In genomic region chr3:66441124-66441523, GRCh38 we compare ENCODE assay signal across 11 cellular contexts. TPM values are rescaled to one million over a fixed set of nuclear protein-coding genes. Genes with fewer than 3 reads are reported as not detected.
DNase-seq lines count a peak whose midpoint lies in the region; ATAC-seq, FAIRE-seq and TF ChIP-seq lines count a peak whose summit lies in the region.
"Had no signal": no experiment of that assay in that cellular context is flagged by ENCODE, and none has a peak within 500 bp of the region (broad histone marks: within the 10 kb centered on the region; RNA-seq: fewer than 3 reads in every experiment).

No MANE protein-coding gene starts in this region.

- SMC1A ChIA-PET in GM12878 (lab: Charles Lee; ENCODE audit: uncharacterized antibody, unreplicated experiment) = interaction anchor here (1.0 to 2.7 kb wide), 4 partner anchors 9 to 50 kb away, joined by 3 to 11 read pairs (median 4); no protein-coding TSS in a partner anchor

- WGBS in right cardiac atrium = 24% methylated on average over 8 of the region's 8 CpGs
- 49% methylated on average over 8 of the region's 8 CpGs for WGBS in GM12878 (ENCODE audit: insufficient coverage, insufficient replicate concordance, low lambda C conversion rate, missing lambda C conversion rate)
- 94% methylated on average over 8 of the region's 8 CpGs for WGBS in HepG2 (ENCODE audit: low lambda C conversion rate)

- TF ChIP-seq POLR2A in GM12878 (IDR thresholded peaks at IDR 0.05; ENCODE audit: low read depth, low read length) (no peak), vagina (IDR thresholded peaks at IDR 0.05) (no peak), HepG2 (IDR thresholded peaks at IDR 0.05; ENCODE audit: insufficient read depth in 1 of 2, low read depth in 2 of 2, low read length in 2 of 2) (no peak)

- intact Hi-C loops in right cardiac atrium (cut with DNase I) (loop anchor here in 1 of 4 donors (10.0 kb wide), 1 partner anchor 54 kb away; no protein-coding TSS in a partner anchor), Right ventricle myocardium superior (cut with DNase I) (no loop called here), GM12878 (cut with micrococcal nuclease; ENCODE audit: unreplicated experiment) (no loop called here), vagina (cut with DNase I) (no loop called here), HepG2 (cut with micrococcal nuclease; ENCODE audit: unreplicated experiment) (loop anchor here (5.0 kb wide), 1 partner anchor 61 kb away; the partner anchor contains the start of gene LRIG1)

- H3K9ac ChIP-seq in GM12878 (ENCODE audit: control insufficient read depth, insufficient read depth, low read length) (no peak overlapping the region), HepG2 (ENCODE audit: insufficient read depth, low read depth, low read length) (no peak overlapping the region)

- DNase-seq in right cardiac atrium (no peak), Right ventricle myocardium superior (no peak), GM12878 (ENCODE audit: low read depth, low spot score) (no peak), kidney tubule cell (ENCODE audit: low spot score) (peak; percentile 73), vagina (ENCODE audit: extremely low spot score in 2 of 2) (no peak), HepG2 (ENCODE audit: low spot score) (no peak), amniotic stem cell (lab: John Stamatoyannopoulos, UW) (no peak), NCI-H146 (lab: John Stamatoyannopoulos, UW) (no peak)
- DNase-seq: AML-193; stimulated activated naive CD8-positive, alpha-beta T cell treated with anti-CD3 and anti-CD28 coated beads, Interleukin-15, Interleukin-2, amounts not matched to agents 100 U/mL and 50 U/mL, for 24 hours had no signal

- no TSS peak for BruUV-seq in GM12878 (replicated peaks; lab: Mats Ljungman, UMichigan)
- no TSS peak for BruUV-seq in HepG2 (replicated peaks; lab: Mats Ljungman, UMichigan)

- TF ChIP-seq RAD21 in GM12878 (IDR thresholded peaks at IDR 0.05; ENCODE audit: insufficient read depth, low read depth, low read length) (no peak), HepG2 (CRISPR knock-in tag; IDR thresholded peaks at IDR 0.05) (no peak)

- no peaks in the 10 kb centered on the region for H3K36me3 ChIP-seq in GM12878 (ENCODE audit: control insufficient read depth in 2 of 2, insufficient read depth in 2 of 2, low read length in 1 of 2)
- H3K36me3 ChIP-seq in vagina = no peaks in the 10 kb centered on the region
- H3K36me3 ChIP-seq in HepG2 (replicated peaks in 1 of 2; ENCODE audit: control insufficient read depth in 1 of 2, insufficient read depth in 2 of 2, low read length in 2 of 2) = peaks cover 4 to 12% of the 10 kb centered on the region in 2 experiments; a peak in 3 of 5 replicates
- H3K36me3 ChIP-seq: right atrium auricular region had no signal

- CTCF ChIA-PET in GM12878 (lab: Yijun Ruan, JAX) (no interaction called here), HepG2 (lab: Yijun Ruan, JAX; ENCODE audit: low intra/inter-chr PET ratio, low total read pairs) (no interaction called here)

- H2AFZ ChIP-seq in GM12878 (ENCODE audit: control insufficient read depth, low read depth, low read length) (no peak overlapping the region), HepG2 (ENCODE audit: low read length) (no peak overlapping the region)

- H3K27ac ChIP-seq in right cardiac atrium (ENCODE audit: low read length) (peak overlapping the region; percentile 19), GM12878 (ENCODE audit: control insufficient read depth, insufficient read depth) (no peak overlapping the region), vagina (peak overlapping the region; percentile 72), HepG2 (ENCODE audit: extremely low read length, insufficient read depth, low read length) (no peak overlapping the region)

- ATAC-seq in right cardiac atrium (no peak), Right ventricle myocardium superior (ENCODE audit: poor library complexity) (no peak), GM12878 (no peak), HepG2 (no peak)
- ATAC-seq: stimulated activated naive CD8-positive, alpha-beta T cell treated with anti-CD3 and anti-CD28 coated beads, Interleukin-15, Interleukin-2, amounts not matched to agents 100 U/mL and 50 U/mL, for 24 hours had no signal

- H3K4me2 ChIP-seq in GM12878 (ENCODE audit: control insufficient read depth, insufficient read depth) = no peak overlapping the region
- no peak overlapping the region for H3K4me2 ChIP-seq in HepG2 (ENCODE audit: low read depth, low read length)

- no peaks in the 10 kb centered on the region for H4K20me1 ChIP-seq in GM12878 (ENCODE audit: control insufficient read depth, insufficient read depth)
- no peaks in the 10 kb centered on the region for H4K20me1 ChIP-seq in HepG2 (ENCODE audit: insufficient read depth, low read length)

- TF ChIP-seq EP300 in GM12878 (IDR thresholded peaks at IDR 0.05; ENCODE audit: borderline replicate concordance in 1 of 2, control insufficient read depth in 1 of 2, low read depth in 2 of 2, low read length in 2 of 2) (no peak), HepG2 (IDR thresholded peaks at IDR 0.05; ENCODE audit: low read depth in 2 of 2, low read length in 2 of 2) (no peak), HepG2 (CRISPR knock-in tag; IDR thresholded peaks at IDR 0.05; ENCODE audit: borderline replicate concordance) (no peak)

- H3K9me3 ChIP-seq in right cardiac atrium (ENCODE audit: control insufficient read depth, low read length) (no peaks in the 10 kb centered on the region), GM12878 (replicated peaks; ENCODE audit: control insufficient read depth, insufficient read depth, low read length) (no peaks in the 10 kb centered on the region), vagina (no peaks in the 10 kb centered on the region), HepG2 (ENCODE audit: low read length) (no peaks in the 10 kb centered on the region)
- H3K9me3 ChIP-seq: right atrium auricular region had no signal

- FAIRE-seq in GM12878 (lab: Jason Lieb, UNC) (no peak), HepG2 (lab: Jason Lieb, UNC) (no peak)

- H3K79me2 ChIP-seq in GM12878 (ENCODE audit: control insufficient read depth, insufficient read depth, low read length) = no peaks in the 10 kb centered on the region
- peaks cover 4% of the 10 kb centered on the region for H3K79me2 ChIP-seq in HepG2 (ENCODE audit: insufficient read depth, low read length)

- RAD21 ChIA-PET in GM12878 (lab: Charles Lee; ENCODE audit: unreplicated experiment) = no interaction called here

- peaks cover 24% of the 10 kb centered on the region for H3K4me1 ChIP-seq in right cardiac atrium (ENCODE audit: control insufficient read depth, insufficient read depth, low read length)
- peaks cover 9% of the 10 kb centered on the region for H3K4me1 ChIP-seq in GM12878 (ENCODE audit: control insufficient read depth, insufficient read depth, low read length)
- peaks cover 68% of the 10 kb centered on the region for H3K4me1 ChIP-seq in vagina
- peaks cover 34% of the 10 kb centered on the region for H3K4me1 ChIP-seq in HepG2 (ENCODE audit: insufficient read depth, low read length)

- no peak overlapping the region for H3K4me3 ChIP-seq in right cardiac atrium (ENCODE audit: low read length)
- H3K4me3 ChIP-seq in GM12878 = no peak overlapping the region
- H3K4me3 ChIP-seq in vagina = no peak overlapping the region
- H3K4me3 ChIP-seq in HepG2 (replicated peaks in 1 of 3; ENCODE audit: insufficient read depth in 1 of 3, low read depth in 2 of 3, low read length in 3 of 3) = no peak overlapping the region
- H3K4me3 ChIP-seq: right atrium auricular region had no signal

- in situ Hi-C loops in GM12878 (cut with MboI) = no loop called here
- in situ Hi-C loops in HepG2 (cut with HindIII; ENCODE audit: extremely low pct_ligation_motif_present, low pct_unique_long_range_greater_than_20kb) = no loop called here

- POLR2A ChIA-PET in GM12878 (lab: Charles Lee) (no interaction called here), HepG2 (lab: Yijun Ruan, JAX) (interaction anchor here (2.1 kb wide), 1 partner anchor 23 kb away, joined by 13 read pairs; no protein-coding TSS in a partner anchor)

- TF ChIP-seq CTCF in GM12878 (IDR thresholded peaks at IDR 0.05 in 2 of 3, conservative IDR thresholded peaks at IDR 0.05 in 1 of 3; ENCODE audit: control insufficient read depth in 2 of 3, extremely low read depth in 1 of 3, insufficient read depth in 1 of 3, low read depth in 3 of 3, low read length in 3 of 3) (no peak), vagina (IDR thresholded peaks at IDR 0.05) (no peak), HepG2 (CRISPR knock-in tag; IDR thresholded peaks at IDR 0.05) (no peak)

- H3K27me3 ChIP-seq in right cardiac atrium (ENCODE audit: control insufficient read depth, insufficient read depth) = no peaks in the 10 kb centered on the region
- no peaks in the 10 kb centered on the region for H3K27me3 ChIP-seq in GM12878 (replicated peaks in 1 of 2; ENCODE audit: control insufficient read depth in 2 of 2, insufficient read depth in 2 of 2, low read length in 1 of 2)
- no peaks in the 10 kb centered on the region for H3K27me3 ChIP-seq in vagina
- no peaks in the 10 kb centered on the region for H3K27me3 ChIP-seq in HepG2 (ENCODE audit: control insufficient read depth in 1 of 2, insufficient read depth in 2 of 2, low read length in 2 of 2)
- H3K27me3 ChIP-seq: right atrium auricular region had no signal

RNA-seq across cellular contexts. Expression of gene LRIG1, which starts 59.7 kb away (rescaled TPM):
- total RNA-seq in right cardiac atrium = 100 to 1,000 TPM; 103 to 140 (median 122) TPM
- polyA plus RNA-seq in right cardiac atrium = 80.2 TPM
- total RNA-seq in Right ventricle myocardium superior = 93.9 TPM
- total RNA-seq in GM12878 (2013; cell fraction: nucleolus; rRNA removed) = 4.9 and 5.9 TPM in 2 replicates
- total RNA-seq in GM12878 (2014; rRNA removed) = 10.5 and 11.8 TPM in 2 replicates
- total RNA-seq in GM12878 (2014; rRNA removed; fragmentation: Illumina TruSeq; extraction: Trizol) = 5.8 and 6.5 TPM in 2 replicates
- 11.2 and 12.5 TPM in 2 replicates for total RNA-seq in GM12878 (2021)
- polyA plus RNA-seq in GM12878 (2011; ENCODE audit: low read depth) = 12.4 TPM
- 12.3 and 16.4 TPM in 2 replicates for polyA plus RNA-seq in GM12878 (2011; rRNA removed)
- 17.1 and 18.0 TPM in 2 replicates for polyA plus RNA-seq in GM12878 (2011; cell fraction: cytosol; rRNA removed)
- 52.5 and 61.5 TPM in 2 replicates for polyA plus RNA-seq in GM12878 (2011; cell fraction: nucleus; rRNA removed)
- 8.3 and 10.2 TPM in 2 replicates for polyA plus RNA-seq in GM12878 (2012)
- 11.4 and 15.6 TPM in 2 replicates for polyA plus RNA-seq in GM12878 (2014; fragmentation: Illumina TruSeq; extraction: Trizol)
- polyA plus RNA-seq in GM12878 (2014; fragmentation: Nextera tagmentation; extraction: Ambion mirVana) = 1 to 10 TPM in 1 of 2 experiments, under 1 TPM in 1; 0.84 to 2.5 TPM
- polyA plus RNA-seq in GM12878 (2014; rRNA removed) = 7.2 and 9.7 TPM in 2 replicates
- polyA plus RNA-seq in GM12878 (2016; fragmentation: Nextera tagmentation; extraction: Ambion mirVana) = 1 to 10 TPM; 4.5 to 5.2 TPM
- 44.8 and 51.0 TPM in 2 replicates for polyA minus RNA-seq in GM12878 (2011; rRNA and poly(A)+ RNA removed)
- 13.2 and 15.9 TPM in 2 replicates for polyA minus RNA-seq in GM12878 (2011; cell fraction: cytosol; rRNA and poly(A)+ RNA removed)
- polyA minus RNA-seq in GM12878 (2011; cell fraction: nucleus; rRNA and poly(A)+ RNA removed) = 33.5 and 46.4 TPM in 2 replicates
- total RNA-seq in vagina = 30.7 TPM
- total RNA-seq in HepG2 (2016; rRNA removed; fragmentation: Illumina TruSeq; extraction: Trizol) = 16.3 and 24.8 TPM in 2 replicates
- 24.3 and 29.3 TPM in 2 replicates for total RNA-seq in HepG2 (2016; cell fraction: cytosol; rRNA removed; fragmentation: Illumina TruSeq; extraction: Trizol; ENCODE audit: low read depth)
- total RNA-seq in HepG2 (2016; cell fraction: insoluble cytoplasmic fraction; rRNA removed; fragmentation: Illumina TruSeq; extraction: Trizol) = 14.1 and 27.5 TPM in 2 replicates
- 13.9 and 14.8 TPM in 2 replicates for total RNA-seq in HepG2 (2016; cell fraction: membrane; rRNA removed; fragmentation: Illumina TruSeq; extraction: Trizol)
- 30.1 and 36.3 TPM in 2 replicates for total RNA-seq in HepG2 (2016; cell fraction: nucleus; rRNA removed; fragmentation: Illumina TruSeq; extraction: Trizol)
- 17.8 and 23.5 TPM in 2 replicates for polyA plus RNA-seq in HepG2 (2011; rRNA removed)
- polyA plus RNA-seq in HepG2 (2011; cell fraction: cytosol; rRNA removed) = 15.1 TPM in 2 replicates
- polyA plus RNA-seq in HepG2 (2011; cell fraction: nucleus; rRNA removed) = 38.4 and 48.0 TPM in 2 replicates
- polyA plus RNA-seq in HepG2 (2012) = 18.0 and 20.2 TPM in 2 replicates
- polyA plus RNA-seq in HepG2 (2016; cell fraction: cytosol; fragmentation: Illumina TruSeq; extraction: Trizol; ENCODE audit: low read depth) = 0.89 and 1.1 TPM in 2 replicates
- polyA plus RNA-seq in HepG2 (2016; cell fraction: insoluble cytoplasmic fraction; fragmentation: Illumina TruSeq; extraction: Trizol; ENCODE audit: low read depth) = 10.0 and 13.0 TPM in 2 replicates
- 3.6 and 4.4 TPM in 2 replicates for polyA plus RNA-seq in HepG2 (2016; cell fraction: membrane; fragmentation: Illumina TruSeq; extraction: Trizol; ENCODE audit: low read depth)
- polyA plus RNA-seq in HepG2 (2016; cell fraction: nucleus; fragmentation: Illumina TruSeq; extraction: Trizol; ENCODE audit: insufficient read depth, low read depth) = 39.1 and 41.4 TPM in 2 replicates
- 0.94 and 60.0 TPM in 2 replicates for polyA minus RNA-seq in HepG2 (2011; rRNA and poly(A)+ RNA removed; ENCODE audit: low replicate concordance)
- 12.2 and 17.4 TPM in 2 replicates for polyA minus RNA-seq in HepG2 (2011; cell fraction: cytosol; rRNA and poly(A)+ RNA removed)
- polyA minus RNA-seq in HepG2 (2011; cell fraction: nucleus; rRNA and poly(A)+ RNA removed) = 26.6 and 27.2 TPM in 2 replicates

Comparison
In these comparisons a context has a peak if more than half of its experiments do, and no peak if none do; other contexts are left out.
1. H3K27ac ChIP-seq: peak in right cardiac atrium (single experiment) and vagina (single experiment); none in GM12878 (single experiment) and HepG2 (single experiment).